17 cellular contexts compared by ENCODE assay signal in genomic region chr14:87567926-87568325, GRCh38.
"Had no signal": no experiment of that assay in that cellular context is flagged by ENCODE, and none has a peak within 500 bp of the region (broad histone marks: within the 10 kb centered on the region; RNA-seq: fewer than 3 reads in every experiment).

No MANE protein-coding gene starts in this region.

- H3K4me3 ChIP-seq: dorsolateral prefrontal cortex, heart left ventricle, lung, mucosa of descending colon, stomach, thoracic aorta had no signal

- H3K36me3 ChIP-seq: heart left ventricle, stomach, thoracic aorta had no signal

- H3K9me3 ChIP-seq: thoracic aorta had no signal

- ATAC-seq: left colon; mucosa of descending colon; naive thymus-derived CD8-positive, alpha-beta T cell had no signal

- H3K27ac ChIP-seq: stomach, thoracic aorta had no signal

- DNase-seq: cortex of kidney; dorsolateral prefrontal cortex; effector CD8-positive, alpha-beta T cell; foreskin melanocyte; heart left ventricle; hippocampal formation; left colon; left ventricle myocardium superior; mucosa of descending colon; naive thymus-derived CD8-positive, alpha-beta T cell; posterior cingulate gyrus; stimulated activated naive CD4-positive, alpha-beta T cell; stomach; substantia nigra; trophoblast cell had no signal

- H3K27me3 ChIP-seq: dorsolateral prefrontal cortex, heart left ventricle, stomach had no signal
